ENCODE assay signal across 27 cellular contexts in genomic region chrX:51215266-51215665, GRCh38.
DNase-seq lines count a peak whose midpoint lies in the region; TF ChIP-seq lines count a peak whose summit lies in the region.
"Had no signal": no experiment of that assay in that cellular context is flagged by ENCODE, and none has a peak within 500 bp of the region (broad histone marks: within the 10 kb centered on the region; RNA-seq: fewer than 3 reads in every experiment).

No MANE protein-coding gene starts in this region.

- no peak overlapping the region for H3K4me3 Mint-ChIP-seq in activated T-cell treated with anti-CD3 and anti-CD28 coated beads, Interleukin-2, amount 50 U/mL, for 24 hours
- H3K4me3 Mint-ChIP-seq: activated CD4-positive, alpha-beta T cell treated with anti-CD3 and anti-CD28 coated beads, Interleukin-2, amount 10 ng/mL, durations not matched to agents 24 days and 14 days; activated CD8-positive, alpha-beta memory T cell treated with anti-CD3 and anti-CD28 coated beads, Interleukin-2, amount 10 ng/mL, durations not matched to agents 7 days and 5 days; activated naive CD8-positive, alpha-beta T cell; activated T-helper 17 cell treated with anti-CD3 and anti-CD28 coated beads, Interleukin-2, amount 50 U/mL, for 72 hours; central memory CD8-positive, alpha-beta T cell; IgD-negative memory B cell; T-helper 1 cell treated with Interleukin-12 subunit alpha and Interleukin-12 subunit beta and Interleukin-4 antibody, amounts not matched to agents 30 μg/mL and 1 μg/mL, for 36 hours had no signal

- H3K9me3 ChIP-seq in HEK293 (ENCODE audit: control insufficient read depth, insufficient read depth, low read depth, low read length) = no peaks in the 10 kb centered on the region
- H3K9me3 ChIP-seq: ascending aorta, lower lobe of right lung, psoas muscle, thyroid gland had no signal

- H3K27ac Mint-ChIP-seq in activated T-cell treated with anti-CD3 and anti-CD28 coated beads, Interleukin-2, amount 50 U/mL, for 24 hours = no peak overlapping the region
- H3K27ac Mint-ChIP-seq: activated CD4-positive, alpha-beta T cell treated with anti-CD3 and anti-CD28 coated beads, Interleukin-2, amount 10 ng/mL, durations not matched to agents 24 days and 14 days; activated CD8-positive, alpha-beta memory T cell treated with anti-CD3 and anti-CD28 coated beads, Interleukin-2, amount 10 ng/mL, durations not matched to agents 7 days and 5 days; activated naive CD8-positive, alpha-beta T cell; activated T-helper 17 cell treated with anti-CD3 and anti-CD28 coated beads, Interleukin-2, amount 50 U/mL, for 72 hours; IgD-negative memory B cell; T-helper 1 cell treated with Interleukin-12 subunit alpha and Interleukin-12 subunit beta and Interleukin-4 antibody, amounts not matched to agents 30 μg/mL and 1 μg/mL, for 36 hours had no signal

- no peaks in the 10 kb centered on the region for H3K9me3 Mint-ChIP-seq in activated T-cell treated with anti-CD3 and anti-CD28 coated beads, Interleukin-2, amount 50 U/mL, for 24 hours
- H3K9me3 Mint-ChIP-seq: activated CD4-positive, alpha-beta T cell treated with anti-CD3 and anti-CD28 coated beads, Interleukin-2, amount 10 ng/mL, durations not matched to agents 24 days and 14 days; central memory CD8-positive, alpha-beta T cell; T-helper 1 cell treated with Interleukin-12 subunit alpha and Interleukin-12 subunit beta and Interleukin-4 antibody, amounts not matched to agents 30 μg/mL and 1 μg/mL, for 36 hours had no signal

- TF ChIP-seq CTCF in HEK293 (tag by site-specific recombination; IDR thresholded peaks at IDR 0.05) = no peak

- POLR2A ChIA-PET in HEK293 (lab: Yijun Ruan, JAX) = no interaction called here

- CTCF ChIA-PET in HEK293 (lab: Yijun Ruan, JAX) = interaction anchor here (0.7 kb wide), 1 partner anchor 244 kb away, joined by 3 read pairs; no protein-coding TSS in a partner anchor

- no peak overlapping the region for H3K27ac ChIP-seq in HEK293 (ENCODE audit: extremely low read depth, low read depth, low read length)
- H3K27ac ChIP-seq: ascending aorta, lower lobe of right lung, psoas muscle, thyroid gland had no signal

- H3K27me3 Mint-ChIP-seq in activated T-cell treated with anti-CD3 and anti-CD28 coated beads, Interleukin-2, amount 50 U/mL, for 24 hours = peaks cover 13% of the 10 kb centered on the region
- H3K27me3 Mint-ChIP-seq: activated CD4-positive, alpha-beta T cell treated with anti-CD3 and anti-CD28 coated beads, Interleukin-2, amount 10 ng/mL, durations not matched to agents 24 days and 14 days; activated CD8-positive, alpha-beta memory T cell treated with anti-CD3 and anti-CD28 coated beads, Interleukin-2, amount 10 ng/mL, durations not matched to agents 7 days and 5 days; activated naive CD8-positive, alpha-beta T cell; activated T-helper 17 cell treated with anti-CD3 and anti-CD28 coated beads, Interleukin-2, amount 50 U/mL, for 72 hours; central memory CD8-positive, alpha-beta T cell; IgD-negative memory B cell had no signal

- no peaks in the 10 kb centered on the region for H3K4me1 Mint-ChIP-seq in activated T-cell treated with anti-CD3 and anti-CD28 coated beads, Interleukin-2, amount 50 U/mL, for 24 hours (ENCODE audit: low read depth)
- H3K4me1 Mint-ChIP-seq: activated CD4-positive, alpha-beta T cell treated with anti-CD3 and anti-CD28 coated beads, Interleukin-2, amount 10 ng/mL, durations not matched to agents 24 days and 14 days; activated CD8-positive, alpha-beta memory T cell treated with anti-CD3 and anti-CD28 coated beads, Interleukin-2, amount 10 ng/mL, durations not matched to agents 7 days and 5 days; activated T-helper 17 cell treated with anti-CD3 and anti-CD28 coated beads, Interleukin-2, amount 50 U/mL, for 72 hours; central memory CD8-positive, alpha-beta T cell; IgD-negative memory B cell had no signal

- H3K36me3 ChIP-seq in HEK293 (ENCODE audit: control insufficient read depth in 2 of 2, insufficient read depth in 1 of 2, low read length in 2 of 2) = no peaks in the 10 kb centered on the region
- H3K36me3 ChIP-seq: ascending aorta, lower lobe of right lung, thyroid gland had no signal

- no peak overlapping the region for H3K4me3 ChIP-seq in HEK293 (ENCODE audit: low read depth, low read length)
- H3K4me3 ChIP-seq: ascending aorta, lower lobe of right lung, psoas muscle, thyroid gland had no signal

- intact Hi-C loops in posterior vena cava (cut with DNase I) = no loop called here

- no peaks in the 10 kb centered on the region for H3K36me3 Mint-ChIP-seq in activated T-cell treated with anti-CD3 and anti-CD28 coated beads, Interleukin-2, amount 50 U/mL, for 24 hours (ENCODE audit: low read depth)
- H3K36me3 Mint-ChIP-seq: activated CD8-positive, alpha-beta memory T cell treated with anti-CD3 and anti-CD28 coated beads, Interleukin-2, amount 10 ng/mL, durations not matched to agents 7 days and 5 days; IgD-negative memory B cell had no signal

- DNase-seq in ACHN = peak; percentile 0
- DNase-seq in SW480 (ENCODE audit: low spot score) = peak; percentile 15
- DNase-seq in left kidney (ENCODE audit: low read depth, low spot score) = peak; percentile 12
- DNase-seq in posterior vena cava (ENCODE audit: low spot score) = no peak
- DNase-seq in activated T-cell treated with anti-CD3 and anti-CD28 coated beads, Interleukin-2, amount 50 U/mL, for 24 hours = no peak
- no peak for DNase-seq in NCI-H2227 (lab: John Stamatoyannopoulos, UW; ENCODE audit: unreplicated experiment)
- no peak for DNase-seq in activated CD8-positive, alpha-beta memory T cell treated with anti-CD3 and anti-CD28 coated beads, Interleukin-2, amount 50 U/mL, for 4 hours
- DNase-seq: activated CD4-positive, alpha-beta T cell treated with anti-CD3 and anti-CD28 coated beads, Interleukin-2, amount 10 ng/mL, durations not matched to agents 24 days and 14 days; activated CD8-positive, alpha-beta memory T cell treated with anti-CD3 and anti-CD28 coated beads, Interleukin-2, amount 10 ng/mL, durations not matched to agents 7 days and 5 days; Calu3; GOT3; lower lobe of right lung; MM.1S; NCI-H146; NCI-H748 treated with DMSO at 0.1 percent for 48 hours; psoas muscle; SHP77 treated with DMSO at 0.1 percent for 48 hours; stimulated activated CD4-positive, alpha-beta T cell treated with anti-CD3 and anti-CD28 coated beads, Interleukin-4, amount 100 ng/mL, for 1 hour; stimulated activated naive CD4-positive, alpha-beta T cell; thyroid gland had no signal

- H3K4me1 ChIP-seq in HEK293 (ENCODE audit: control insufficient read depth, insufficient read depth, low read length) = no peaks in the 10 kb centered on the region
- H3K4me1 ChIP-seq: ascending aorta, lower lobe of right lung, psoas muscle, thyroid gland had no signal

- in situ Hi-C loops in ACHN (cut with HindIII; ENCODE audit: low pct_ligation_motif_present, low pct_unique_long_range_greater_than_20kb, low sequenced_read_pairs) = no loop called here

TF ChIP-seq in HEK293, 187 proteins besides CTCF, POLR2A, EP300 and RAD21:
- no peak for TF ChIP-seq HIC1 (tag by site-specific recombination; IDR thresholded peaks at IDR 0.05)
- TF ChIP-seq ZNF654 (tag by site-specific recombination; IDR thresholded peaks at IDR 0.05; ENCODE audit: low read depth) = peak; percentile 2; the same call in 1 of the 2 replicates
- no peak for TF ChIP-seq ZNF580 (tag by site-specific recombination; IDR thresholded peaks at IDR 0.05)

Comparison
In these comparisons a context has a peak if more than half of its experiments do, and no peak if none do; other contexts are left out.
1. DNase-seq: peak in ACHN (single experiment), SW480 (single experiment) and left kidney (single experiment); none in posterior vena cava (single experiment), activated T-cell treated with anti-CD3 and anti-CD28 coated beads, Interleukin-2, amount 50 U/mL, for 24 hours (single experiment), NCI-H2227 (single experiment) and activated CD8-positive, alpha-beta memory T cell treated with anti-CD3 and anti-CD28 coated beads, Interleukin-2, amount 50 U/mL, for 4 hours (single experiment).